8 cellular contexts compared by ENCODE assay signal in genomic region chr20:49853640-49854039, GRCh38. TPM values are rescaled to one million over a fixed set of nuclear protein-coding genes. Genes with fewer than 3 reads are reported as not detected.
DNase-seq lines count a peak whose midpoint lies in the region; ATAC-seq and TF ChIP-seq lines count a peak whose summit lies in the region.
"Had no signal": no experiment of that assay in that cellular context is flagged by ENCODE, and none has a peak within 500 bp of the region (broad histone marks: within the 10 kb centered on the region; RNA-seq: fewer than 3 reads in every experiment).

No MANE protein-coding gene starts in this region.

- intact Hi-C loops in posterior cingulate gyrus (cut with DNase I): no loop called here
- intact Hi-C loops in activated CD4-positive, alpha-beta T cell treated with anti-CD3 and anti-CD28 coated beads for 36 hours (cut with DNase I, micrococcal nuclease): no loop called here

- CTCF ChIA-PET in activated CD4-positive, alpha-beta T cell treated with anti-CD3 and anti-CD28 coated beads for 36 hours (lab: Charles Lee): interaction anchor here (0.7 kb wide), 1 partner anchor 270 kb away, joined by 3 read pairs; no protein-coding TSS in a partner anchor

- H3K36me3 Mint-ChIP-seq in glutamatergic neuron (ENCODE audit: unreplicated experiment): no peaks in the 10 kb centered on the region
- H3K36me3 Mint-ChIP-seq in activated CD4-positive, alpha-beta T cell treated with anti-CD3 and anti-CD28 coated beads for 36 hours (ENCODE audit: low read depth): peaks cover 37% of the 10 kb centered on the region

- no peak overlapping the region for H3K4me3 Mint-ChIP-seq in glutamatergic neuron (ENCODE audit: unreplicated experiment)
- no peak overlapping the region for H3K4me3 Mint-ChIP-seq in activated CD4-positive, alpha-beta T cell treated with anti-CD3 and anti-CD28 coated beads for 36 hours
- H3K4me3 Mint-ChIP-seq: immature natural killer cell had no signal

- H3K4me3 ChIP-seq in WERI-Rb-1 (ENCODE audit: low read depth, low read length): no peak overlapping the region

- H3K9me3 ChIP-seq in WERI-Rb-1 (ENCODE audit: severe bottlenecking): no peaks in the 10 kb centered on the region

- ATAC-seq in activated CD4-positive, alpha-beta T cell treated with anti-CD3 and anti-CD28 coated beads for 36 hours: no peak
- ATAC-seq in HG03045 (IDR thresholded peaks at IDR 0.05; ENCODE audit: unreplicated experiment): no peak

- H3K27ac ChIP-seq in WERI-Rb-1: no peak overlapping the region

- H3K27me3 Mint-ChIP-seq in glutamatergic neuron (ENCODE audit: unreplicated experiment): peaks cover 1% of the 10 kb centered on the region
- H3K27me3 Mint-ChIP-seq in activated CD4-positive, alpha-beta T cell treated with anti-CD3 and anti-CD28 coated beads for 36 hours: no peaks in the 10 kb centered on the region

- H3K27me3 ChIP-seq in WERI-Rb-1 (ENCODE audit: insufficient read depth, low read depth, severe bottlenecking): no peaks in the 10 kb centered on the region

- H3K4me1 Mint-ChIP-seq in glutamatergic neuron (ENCODE audit: low read depth, unreplicated experiment): peaks cover 13% of the 10 kb centered on the region
- H3K4me1 Mint-ChIP-seq in activated CD4-positive, alpha-beta T cell treated with anti-CD3 and anti-CD28 coated beads for 36 hours: peaks cover 7% of the 10 kb centered on the region

- peak overlapping the region; percentile 39 for H3K27ac Mint-ChIP-seq in glutamatergic neuron (ENCODE audit: unreplicated experiment)
- H3K27ac Mint-ChIP-seq in activated CD4-positive, alpha-beta T cell treated with anti-CD3 and anti-CD28 coated beads for 36 hours: no peak overlapping the region

- POLR2A ChIA-PET in activated CD4-positive, alpha-beta T cell treated with anti-CD3 and anti-CD28 coated beads for 36 hours (lab: Charles Lee): no interaction called here

- DNase-seq in HK-2 (ENCODE audit: unreplicated experiment) (peak; percentile 84), WERI-Rb-1 (peak; percentile 49), glutamatergic neuron (peak; percentile 27), stromal cell of bone marrow (ENCODE audit: low read depth) (peak; percentile 50), posterior cingulate gyrus (no peak)
- no peak for DNase-seq in activated CD4-positive, alpha-beta T cell treated with anti-CD3 and anti-CD28 coated beads for 36 hours
- DNase-seq: immature natural killer cell had no signal

- TF ChIP-seq CTCF in WERI-Rb-1 (IDR thresholded peaks at IDR 0.05; ENCODE audit: low read depth, low read length) (no peak), glutamatergic neuron (IDR thresholded peaks at IDR 0.05; ENCODE audit: partially characterized antibody, unreplicated experiment) (no peak)

- H3K36me3 ChIP-seq in WERI-Rb-1: no peaks in the 10 kb centered on the region; the same call in 1 of the 2 replicates

- peaks cover 1% of the 10 kb centered on the region for H3K9me3 Mint-ChIP-seq in glutamatergic neuron (ENCODE audit: unreplicated experiment)
- no peaks in the 10 kb centered on the region for H3K9me3 Mint-ChIP-seq in activated CD4-positive, alpha-beta T cell treated with anti-CD3 and anti-CD28 coated beads for 36 hours (ENCODE audit: low read depth)
- H3K9me3 Mint-ChIP-seq: immature natural killer cell had no signal

RNA-seq across cellular contexts. Expression of gene SLC9A8, which starts 41.0 kb away (rescaled TPM):
- 10.6 TPM for total RNA-seq in glutamatergic neuron (ENCODE audit: unreplicated experiment)
- total RNA-seq in activated CD4-positive, alpha-beta T cell treated with anti-CD3 and anti-CD28 coated beads for 36 hours: 10 to 100 TPM; 12.6 to 16.7 TPM

Comparison
In these comparisons a context has a peak if more than half of its experiments do, and no peak if none do; other contexts are left out.
1. DNase-seq: peak in HK-2 (single experiment), WERI-Rb-1 (single experiment), glutamatergic neuron (single experiment) and stromal cell of bone marrow (single experiment); none in posterior cingulate gyrus (0 of 10) and activated CD4-positive, alpha-beta T cell treated with anti-CD3 and anti-CD28 coated beads for 36 hours (single experiment).